ENCODE assay signal across 21 cellular contexts in the genomic region with DNA sequence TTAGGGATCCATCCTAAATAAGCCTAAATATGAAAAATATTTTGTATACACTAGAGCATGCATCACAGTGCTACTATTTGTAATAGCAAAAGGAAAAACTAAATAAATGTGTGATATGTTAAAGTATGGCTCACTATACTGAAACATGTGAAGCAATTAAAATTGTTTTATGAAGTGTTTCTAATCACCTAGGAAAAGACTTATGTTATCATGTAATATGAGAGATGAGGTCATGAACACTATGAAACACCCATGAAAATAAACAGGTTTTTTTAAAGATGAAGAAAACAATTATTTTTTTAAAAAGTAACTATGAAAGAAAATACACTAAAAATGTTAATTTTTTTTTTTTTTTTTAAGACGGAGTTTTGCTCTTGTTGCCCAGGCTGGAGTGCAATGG.
"Had no signal": no experiment of that assay in that cellular context is flagged by ENCODE, and none has a peak within 500 bp of the region (broad histone marks: within the 10 kb centered on the region; RNA-seq: fewer than 3 reads in every experiment).

No MANE protein-coding gene starts in this region.

- H3K27me3 ChIP-seq: colonic mucosa, heart left ventricle, upper lobe of left lung had no signal

- ATAC-seq: activated CD4-positive, alpha-beta T cell treated with anti-CD3 and anti-CD28 coated beads for 36 hours; heart left ventricle; mucosa of descending colon; psoas muscle; right cardiac atrium had no signal

- H3K4me3 ChIP-seq: colonic mucosa, heart left ventricle, left ventricle myocardium inferior, mucosa of descending colon, psoas muscle, skin epidermis, thoracic aorta, upper lobe of left lung had no signal

- DNase-seq: activated CD4-positive, alpha-beta T cell treated with anti-CD3 and anti-CD28 coated beads for 36 hours; activated CD4-positive, alpha-beta T cell treated with anti-CD3 and anti-CD28 coated beads, Interleukin-2, amount 50 U/mL, for 48 hours; activated gamma-delta T cell treated with Interleukin-2 at 50 U/mL for 16 hours; colonic mucosa; erythroblast; heart left ventricle; kidney glomerular epithelial cell; left ventricle myocardium inferior; mucosa of descending colon; naive B cell; psoas muscle; right cardiac atrium; stimulated activated CD4-positive, alpha-beta T cell treated with anti-CD3 and anti-CD28 coated beads, Interleukin-4, amount 100 ng/mL, for 1 hour; upper lobe of left lung had no signal

- H3K4me3 Mint-ChIP-seq: activated CD4-positive, alpha-beta T cell treated with anti-CD3 and anti-CD28 coated beads for 36 hours; activated naive CD8-positive, alpha-beta T cell; naive B cell; T-helper 2 cell treated with Interferon-gamma antibody and Interleukin-4, amounts not matched to agents 5 μg/mL and 100 μg/mL, for 36 hours; WTC11 had no signal

- H3K27me3 Mint-ChIP-seq: activated CD4-positive, alpha-beta T cell treated with anti-CD3 and anti-CD28 coated beads for 36 hours; activated naive CD8-positive, alpha-beta T cell; naive B cell had no signal

- H3K9me3 Mint-ChIP-seq: naive B cell; neural crest cell; T-helper 2 cell treated with Interferon-gamma antibody and Interleukin-4, amounts not matched to agents 5 μg/mL and 100 μg/mL, for 36 hours; WTC11 had no signal

- FAIRE-seq: frontal cortex had no signal

- H3K4me1 ChIP-seq: left ventricle myocardium inferior had no signal

- H3K36me3 Mint-ChIP-seq: activated naive CD8-positive, alpha-beta T cell; naive B cell; WTC11 had no signal

- H3K9me3 ChIP-seq: colonic mucosa, heart left ventricle, left ventricle myocardium inferior, mucosa of descending colon, psoas muscle, thoracic aorta, upper lobe of left lung had no signal

- H3K27ac ChIP-seq: colonic mucosa, heart left ventricle, left ventricle myocardium inferior, psoas muscle, thoracic aorta, upper lobe of left lung had no signal

- H3K36me3 ChIP-seq: colonic mucosa, heart left ventricle, left ventricle myocardium inferior, thoracic aorta, upper lobe of left lung had no signal

- H3K27ac Mint-ChIP-seq: activated CD4-positive, alpha-beta T cell treated with anti-CD3 and anti-CD28 coated beads for 36 hours; activated naive CD8-positive, alpha-beta T cell; naive B cell; T-helper 2 cell treated with Interferon-gamma antibody and Interleukin-4, amounts not matched to agents 5 μg/mL and 100 μg/mL, for 36 hours; WTC11 had no signal
